Comparison of ENCODE assay signal across 34 cellular contexts in genomic region chr12:89655851-89656250, GRCh38.
"Had no signal": no experiment of that assay in that cellular context is flagged by ENCODE, and none has a peak within 500 bp of the region (broad histone marks: within the 10 kb centered on the region; RNA-seq: fewer than 3 reads in every experiment).

No MANE protein-coding gene starts in this region.

- H3K4me3 ChIP-seq: ascending aorta, esophagus squamous epithelium, gastrocnemius medialis, psoas muscle, sigmoid colon, smooth muscle cell, upper lobe of left lung, vagina had no signal

- H3K4me3 Mint-ChIP-seq: activated CD4-positive, alpha-beta T cell treated with anti-CD3 and anti-CD28 coated beads for 36 hours; activated CD8-positive, alpha-beta memory T cell treated with anti-CD3 and anti-CD28 coated beads, Interleukin-2, amount 10 ng/mL, durations not matched to agents 7 days and 5 days; activated CD8-positive, alpha-beta T cell treated with anti-CD3 and anti-CD28 coated beads, Interleukin-2, amount 10 ng/mL, durations not matched to agents 7 days and 5 days; activated naive CD8-positive, alpha-beta T cell; neural crest cell; stimulated activated memory B cell treated with anti-CD40 and anti-IgM and Interleukin-4, amounts not matched to agents 10 μg/mL and 1 μg/mL and 100 μg/mL, for 72 hours; stimulated activated naive CD8-positive, alpha-beta T cell treated with anti-CD3 and anti-CD28 coated beads, Interleukin-15, amount 100 ng/mL, for 72 hours; T-cell; T-helper 2 cell treated with Interferon-gamma antibody and Interleukin-4, amounts not matched to agents 5 μg/mL and 100 μg/mL, for 36 hours had no signal

- H3K27ac Mint-ChIP-seq: activated CD4-positive, alpha-beta T cell treated with anti-CD3 and anti-CD28 coated beads for 36 hours; activated CD8-positive, alpha-beta memory T cell treated with anti-CD3 and anti-CD28 coated beads, Interleukin-2, amount 10 ng/mL, durations not matched to agents 7 days and 5 days; activated CD8-positive, alpha-beta T cell treated with anti-CD3 and anti-CD28 coated beads, Interleukin-2, amount 10 ng/mL, durations not matched to agents 7 days and 5 days; activated naive CD8-positive, alpha-beta T cell; stimulated activated naive CD8-positive, alpha-beta T cell treated with anti-CD3 and anti-CD28 coated beads, Interleukin-15, amount 100 ng/mL, for 72 hours; T-cell; T-helper 2 cell treated with Interferon-gamma antibody and Interleukin-4, amounts not matched to agents 5 μg/mL and 100 μg/mL, for 36 hours had no signal

- DNase-seq: activated CD4-positive, alpha-beta T cell treated with anti-CD3 and anti-CD28 coated beads for 36 hours; activated CD4-positive, CD25-positive, alpha-beta regulatory T cell; activated CD8-positive, alpha-beta memory T cell treated with anti-CD3 and anti-CD28 coated beads, Interleukin-2, amount 10 ng/mL, durations not matched to agents 7 days and 5 days; activated CD8-positive, alpha-beta T cell treated with anti-CD3 and anti-CD28 coated beads, Interleukin-2, amount 10 ng/mL, durations not matched to agents 7 days and 5 days; activated effector memory CD4-positive, alpha-beta T cell treated with Interleukin-2 at 50 U/mL for 16 hours; activated naive CD4-positive, alpha-beta T cell treated with Interleukin-2 at 50 U/mL for 16 hours; brain microvascular endothelial cell; dermis blood vessel endothelial cell; effector CD4-positive, alpha-beta T cell; esophagus squamous epithelium; gastrocnemius medialis; glutamatergic neuron; islet precursor cell; left colon; naive thymus-derived CD8-positive, alpha-beta T cell; nucleus accumbens; psoas muscle; sigmoid colon; stimulated activated CD4-positive, alpha-beta T cell treated with anti-CD3 and anti-CD28 coated beads, Interleukin-1b, Interleukin-23, amount 100 ng/mL, for 48 hours; stimulated activated CD4-positive, alpha-beta T cell treated with anti-CD3 and anti-CD28 coated beads, Interleukin-4, amount 100 ng/mL, for 4 hours; stimulated activated CD8-positive, alpha-beta memory T cell treated with anti-CD3 and anti-CD28 coated beads, Interleukin-4, amount 100 ng/mL, for 48 hours; stimulated activated naive CD8-positive, alpha-beta T cell treated with anti-CD3 and anti-CD28 coated beads, Interleukin-15, amount 100 ng/mL, for 72 hours; substantia nigra; T-cell; upper lobe of left lung had no signal

- H3K9me3 Mint-ChIP-seq: neural crest cell; stimulated activated memory B cell treated with anti-CD40 and anti-IgM and Interleukin-4, amounts not matched to agents 10 μg/mL and 1 μg/mL and 100 μg/mL, for 72 hours; stimulated activated naive CD8-positive, alpha-beta T cell treated with anti-CD3 and anti-CD28 coated beads, Interleukin-15, amount 100 ng/mL, for 72 hours; T-helper 2 cell treated with Interferon-gamma antibody and Interleukin-4, amounts not matched to agents 5 μg/mL and 100 μg/mL, for 36 hours had no signal

- H3K4me1 ChIP-seq: ascending aorta, esophagus squamous epithelium, parathyroid adenoma, psoas muscle had no signal

- H2AFZ ChIP-seq: parathyroid adenoma had no signal

- H3K27me3 Mint-ChIP-seq: activated CD4-positive, alpha-beta T cell treated with anti-CD3 and anti-CD28 coated beads for 36 hours; activated CD8-positive, alpha-beta memory T cell treated with anti-CD3 and anti-CD28 coated beads, Interleukin-2, amount 10 ng/mL, durations not matched to agents 7 days and 5 days; activated naive CD8-positive, alpha-beta T cell; naive thymus-derived CD8-positive, alpha-beta T cell; stimulated activated memory B cell treated with anti-CD40 and anti-IgM and Interleukin-4, amounts not matched to agents 10 μg/mL and 1 μg/mL and 100 μg/mL, for 72 hours; stimulated activated naive CD8-positive, alpha-beta T cell treated with anti-CD3 and anti-CD28 coated beads, Interleukin-15, amount 100 ng/mL, for 72 hours; T-cell had no signal

- H3K9ac ChIP-seq: parathyroid adenoma had no signal

- H3K9me3 ChIP-seq: ascending aorta, esophagus squamous epithelium, gastrocnemius medialis, psoas muscle, sigmoid colon, upper lobe of left lung, vagina had no signal

- H3K27ac ChIP-seq: ascending aorta, brain microvascular endothelial cell, epithelial cell of prostate, esophagus squamous epithelium, gastrocnemius medialis, parathyroid adenoma, psoas muscle, sigmoid colon, upper lobe of left lung, vagina had no signal

- ATAC-seq: activated CD4-positive, alpha-beta T cell treated with anti-CD3 and anti-CD28 coated beads for 36 hours; activated CD8-positive, alpha-beta memory T cell treated with anti-CD3 and anti-CD28 coated beads, Interleukin-2, amount 10 ng/mL, durations not matched to agents 7 days and 5 days; activated CD8-positive, alpha-beta T cell treated with anti-CD3 and anti-CD28 coated beads, Interleukin-2, amount 10 ng/mL, durations not matched to agents 7 days and 5 days; gastrocnemius medialis; left colon; psoas muscle; stimulated activated memory B cell treated with anti-CD40 and anti-IgM and Interleukin-4, amounts not matched to agents 10 μg/mL and 1 μg/mL and 100 μg/mL, for 72 hours; stimulated activated naive CD8-positive, alpha-beta T cell treated with anti-CD3 and anti-CD28 coated beads, Interleukin-15, amount 100 ng/mL, for 72 hours; T-cell had no signal

- H3K36me3 ChIP-seq: ascending aorta, brain microvascular endothelial cell, esophagus squamous epithelium, gastrocnemius medialis, sigmoid colon, upper lobe of left lung, vagina had no signal

- H3K4me1 Mint-ChIP-seq: activated CD8-positive, alpha-beta memory T cell treated with anti-CD3 and anti-CD28 coated beads, Interleukin-2, amount 10 ng/mL, durations not matched to agents 7 days and 5 days had no signal

- H3K4me2 ChIP-seq: smooth muscle cell had no signal

- H3K27me3 ChIP-seq: ascending aorta, brain microvascular endothelial cell, esophagus squamous epithelium, gastrocnemius medialis, sigmoid colon, upper lobe of left lung, vagina had no signal
